36 cellular contexts compared by ENCODE assay signal in the genomic region with DNA sequence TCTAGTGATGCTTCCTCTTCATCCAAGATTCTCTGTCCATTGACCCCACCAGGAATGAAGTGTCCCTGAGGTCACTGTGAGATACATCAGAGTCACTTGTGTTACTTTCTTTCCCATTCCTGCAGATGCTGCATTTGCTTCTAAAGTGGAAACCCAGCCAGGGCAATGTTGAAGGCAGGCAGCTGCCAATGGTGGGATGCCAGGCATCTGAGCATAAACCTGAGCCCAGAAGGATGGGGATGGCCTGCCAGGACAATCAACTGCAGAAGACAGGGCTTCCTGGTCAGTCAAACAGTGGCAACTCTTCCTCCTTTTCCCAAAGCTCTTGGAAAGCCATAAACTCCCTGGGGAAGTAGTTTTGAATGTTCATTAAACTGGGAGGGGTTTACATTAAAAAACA.
"Had no signal": no experiment of that assay in that cellular context is flagged by ENCODE, and none has a peak within 500 bp of the region (broad histone marks: within the 10 kb centered on the region; RNA-seq: fewer than 3 reads in every experiment).

No MANE protein-coding gene starts in this region.

- H3K27me3 ChIP-seq: ascending aorta, cardiac muscle cell had no signal

- FAIRE-seq: bronchial epithelial cell, TTC549 had no signal

- DNase-seq: activated B cell treated with CpG ODN at 0.5 μM for 24 hours; activated CD4-positive, alpha-beta memory T cell treated with anti-CD3 and anti-CD28 coated beads for 36 hours; activated CD4-positive, alpha-beta T cell treated with anti-CD3 and anti-CD28 coated beads for 4 hours; activated CD4-positive, alpha-beta T cell treated with anti-CD3 and anti-CD28 coated beads, Interleukin-2, amount 10 ng/mL, durations not matched to agents 24 days and 14 days; activated CD4-positive, alpha-beta T cell treated with anti-CD3 and anti-CD28 coated beads, Interleukin-2, amount 50 U/mL, for 1 hour; activated CD4-positive, alpha-beta T cell treated with anti-CD3 and anti-CD28 coated beads, Interleukin-2, amount 50 U/mL, for 4 hours; activated CD4-positive, CD25-positive, alpha-beta regulatory T cell treated with anti-CD3 and anti-CD28 coated beads, Interleukin-2, amount 50 U/mL, for 72 hours; activated CD8-positive, alpha-beta memory T cell treated with anti-CD3 and anti-CD28 coated beads, Interleukin-2, amount 50 U/mL, for 4 hours; activated CD8-positive, alpha-beta T cell treated with anti-CD3 and anti-CD28 coated beads for 36 hours; activated effector memory CD4-positive, alpha-beta T cell treated with Interleukin-2 at 50 U/mL for 16 hours; activated gamma-delta T cell; activated naive CD4-positive, alpha-beta T cell treated with Interleukin-2 at 50 U/mL for 16 hours; activated naive CD8-positive, alpha-beta T cell treated with anti-CD3 and anti-CD28 coated beads, Interleukin-2, amount 10 ng/mL, durations not matched to agents 7 days and 5 days; activated naive CD8-positive, alpha-beta T cell treated with anti-CD3 and anti-CD28 coated beads, Interleukin-2, amount 50 U/mL, for 24 hours; activated T-cell treated with anti-CD3 and anti-CD28 coated beads, Interleukin-2, amount 50 U/mL, for 24 hours; activated T-cell treated with anti-CD3 and anti-CD28 coated beads, Interleukin-2, amount 50 U/mL, for 48 hours; amygdala; anterior cingulate cortex; caudate nucleus; cerebellar nuclear complex; SW 1271; T-helper 1 cell; T-helper 2 cell; T-helper 9 cell had no signal

- H3K9me3 Mint-ChIP-seq: activated B cell treated with CpG ODN at 0.5 μM for 24 hours; activated CD8-positive, alpha-beta T cell treated with anti-CD3 and anti-CD28 coated beads for 36 hours; activated naive CD8-positive, alpha-beta T cell treated with anti-CD3 and anti-CD28 coated beads, Interleukin-2, amount 10 ng/mL, durations not matched to agents 7 days and 5 days had no signal

- H3K9me3 ChIP-seq: ascending aorta had no signal

- H3K27me3 Mint-ChIP-seq: activated B cell treated with CpG ODN at 0.5 μM for 24 hours; activated CD4-positive, alpha-beta memory T cell treated with anti-CD3 and anti-CD28 coated beads for 36 hours; activated CD4-positive, alpha-beta T cell treated with anti-CD3 and anti-CD28 coated beads, Interleukin-2, amount 10 ng/mL, durations not matched to agents 24 days and 14 days; activated CD8-positive, alpha-beta T cell treated with anti-CD3 and anti-CD28 coated beads for 36 hours; activated naive CD8-positive, alpha-beta T cell; activated naive CD8-positive, alpha-beta T cell treated with anti-CD3 and anti-CD28 coated beads, Interleukin-2, amount 10 ng/mL, durations not matched to agents 7 days and 5 days; activated naive CD8-positive, alpha-beta T cell treated with anti-CD3 and anti-CD28 coated beads, Interleukin-2, amount 50 U/mL, for 24 hours; activated T-cell treated with anti-CD3 and anti-CD28 coated beads, Interleukin-2, amount 50 U/mL, for 24 hours; central memory CD8-positive, alpha-beta T cell had no signal

- H3K27ac ChIP-seq: ascending aorta, cardiac muscle cell, VCaP had no signal

- H3K4me1 ChIP-seq: ascending aorta had no signal

- H3K36me3 Mint-ChIP-seq: activated CD4-positive, alpha-beta memory T cell treated with anti-CD3 and anti-CD28 coated beads for 36 hours; activated naive CD4-positive, alpha-beta T cell treated with anti-CD3 and anti-CD28 coated beads, Interleukin-2, amount 50 U/mL, for 24 hours; activated naive CD8-positive, alpha-beta T cell; activated naive CD8-positive, alpha-beta T cell treated with anti-CD3 and anti-CD28 coated beads, Interleukin-2, amount 10 ng/mL, durations not matched to agents 7 days and 5 days; brain had no signal

- H3K4me3 Mint-ChIP-seq: activated B cell treated with CpG ODN at 0.5 μM for 24 hours; activated CD4-positive, alpha-beta memory T cell treated with anti-CD3 and anti-CD28 coated beads for 36 hours; activated CD4-positive, alpha-beta T cell treated with anti-CD3 and anti-CD28 coated beads, Interleukin-2, amount 10 ng/mL, durations not matched to agents 24 days and 14 days; activated CD8-positive, alpha-beta T cell treated with anti-CD3 and anti-CD28 coated beads for 36 hours; activated naive CD4-positive, alpha-beta T cell treated with anti-CD3 and anti-CD28 coated beads, Interleukin-2, amount 50 U/mL, for 24 hours; activated naive CD8-positive, alpha-beta T cell; activated naive CD8-positive, alpha-beta T cell treated with anti-CD3 and anti-CD28 coated beads, Interleukin-2, amount 10 ng/mL, durations not matched to agents 7 days and 5 days; activated naive CD8-positive, alpha-beta T cell treated with anti-CD3 and anti-CD28 coated beads, Interleukin-2, amount 50 U/mL, for 24 hours; activated T-cell treated with anti-CD3 and anti-CD28 coated beads, Interleukin-2, amount 50 U/mL, for 24 hours; brain; central memory CD8-positive, alpha-beta T cell; T-helper 1 cell treated with Interleukin-12 subunit alpha and Interleukin-12 subunit beta and Interleukin-4 antibody, amounts not matched to agents 30 μg/mL and 1 μg/mL, for 36 hours; T-helper 2 cell treated with Interferon-gamma antibody and Interleukin-4, amounts not matched to agents 5 μg/mL and 100 μg/mL, for 36 hours had no signal

- H3K27ac Mint-ChIP-seq: activated B cell treated with CpG ODN at 0.5 μM for 24 hours; activated CD4-positive, alpha-beta memory T cell treated with anti-CD3 and anti-CD28 coated beads for 36 hours; activated CD4-positive, alpha-beta T cell treated with anti-CD3 and anti-CD28 coated beads, Interleukin-2, amount 10 ng/mL, durations not matched to agents 24 days and 14 days; activated CD8-positive, alpha-beta T cell treated with anti-CD3 and anti-CD28 coated beads for 36 hours; activated naive CD4-positive, alpha-beta T cell treated with anti-CD3 and anti-CD28 coated beads, Interleukin-2, amount 50 U/mL, for 24 hours; activated naive CD8-positive, alpha-beta T cell; activated naive CD8-positive, alpha-beta T cell treated with anti-CD3 and anti-CD28 coated beads, Interleukin-2, amount 10 ng/mL, durations not matched to agents 7 days and 5 days; activated naive CD8-positive, alpha-beta T cell treated with anti-CD3 and anti-CD28 coated beads, Interleukin-2, amount 50 U/mL, for 24 hours; activated T-cell treated with anti-CD3 and anti-CD28 coated beads, Interleukin-2, amount 50 U/mL, for 24 hours; activated T-helper 2 cell treated with anti-CD3 and anti-CD28 coated beads, Interferon-gamma antibody, Interleukin-2, Interleukin-4, amounts not matched to agents 10 μg/mL and 5 μg/mL and 100 μg/mL, durations not matched to agents 14 hours and 24 hours and 36 hours; brain; T-helper 1 cell treated with Interleukin-12 subunit alpha and Interleukin-12 subunit beta and Interleukin-4 antibody, amounts not matched to agents 30 μg/mL and 1 μg/mL, for 36 hours; T-helper 2 cell treated with Interferon-gamma antibody and Interleukin-4, amounts not matched to agents 5 μg/mL and 100 μg/mL, for 36 hours had no signal

- H3K4me3 ChIP-seq: ascending aorta, cardiac muscle cell had no signal

- ATAC-seq: activated CD8-positive, alpha-beta T cell treated with anti-CD3 and anti-CD28 coated beads for 36 hours; activated naive CD8-positive, alpha-beta T cell treated with anti-CD3 and anti-CD28 coated beads, Interleukin-2, amount 50 U/mL, for 24 hours had no signal

- H3K4me1 Mint-ChIP-seq: activated B cell treated with CpG ODN at 0.5 μM for 24 hours; activated CD4-positive, alpha-beta T cell treated with anti-CD3 and anti-CD28 coated beads, Interleukin-2, amount 10 ng/mL, durations not matched to agents 24 days and 14 days; activated naive CD4-positive, alpha-beta T cell treated with anti-CD3 and anti-CD28 coated beads, Interleukin-2, amount 50 U/mL, for 24 hours; activated naive CD8-positive, alpha-beta T cell treated with anti-CD3 and anti-CD28 coated beads, Interleukin-2, amount 10 ng/mL, durations not matched to agents 7 days and 5 days; activated naive CD8-positive, alpha-beta T cell treated with anti-CD3 and anti-CD28 coated beads, Interleukin-2, amount 50 U/mL, for 24 hours; central memory CD8-positive, alpha-beta T cell had no signal

- H3K36me3 ChIP-seq: ascending aorta, cardiac muscle cell had no signal
